1 cellular context compared by ENCODE assay signal in the genomic region with DNA sequence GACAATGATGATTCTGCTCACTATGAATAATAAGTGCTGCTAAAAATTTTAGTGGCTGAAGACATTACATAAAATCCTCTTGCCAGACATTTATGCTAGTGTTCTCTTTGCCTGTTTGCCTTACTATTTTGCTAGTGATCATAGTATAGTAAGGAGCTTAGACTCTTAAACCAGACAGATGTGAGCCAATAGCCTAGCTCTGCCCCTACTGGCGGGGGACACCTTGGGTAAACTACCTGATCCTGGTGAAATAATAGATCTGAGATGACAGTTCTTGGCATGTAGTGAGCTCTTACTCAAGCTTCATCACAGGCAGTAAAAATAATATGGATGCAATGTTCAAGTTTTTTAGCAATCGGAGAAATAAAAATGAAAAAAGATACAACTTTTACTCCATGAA.
TF ChIP-seq lines count a peak whose summit lies in the region.

No MANE protein-coding gene starts in this region.

TF ChIP-seq in WTC11, 78 proteins besides CTCF, POLR2A, EP300 and RAD21 (continued from another document):
- TF ChIP-seq ZNF425 (CRISPR knock-in tag; conservative IDR thresholded peaks at IDR 0.05) = no peak
- no peak for TF ChIP-seq TCF7 (CRISPR knock-in tag; IDR thresholded peaks at IDR 0.05; ENCODE audit: low read depth)
- TF ChIP-seq HMGXB4 (CRISPR knock-in tag; IDR thresholded peaks at IDR 0.05) = no peak
- no peak for TF ChIP-seq NR2C2 (CRISPR knock-in tag; IDR thresholded peaks at IDR 0.05)
- TF ChIP-seq ESRRA (CRISPR knock-in tag; IDR thresholded peaks at IDR 0.05; ENCODE audit: borderline replicate concordance) = no peak
- no peak for TF ChIP-seq ZNF317 (CRISPR knock-in tag; IDR thresholded peaks at IDR 0.05; ENCODE audit: borderline replicate concordance, low read depth)
- no peak for TF ChIP-seq SOX15 (CRISPR knock-in tag; IDR thresholded peaks at IDR 0.05)
- TF ChIP-seq PRRX2 (CRISPR knock-in tag; IDR thresholded peaks at IDR 0.05) = no peak
- TF ChIP-seq, protein P1, sequence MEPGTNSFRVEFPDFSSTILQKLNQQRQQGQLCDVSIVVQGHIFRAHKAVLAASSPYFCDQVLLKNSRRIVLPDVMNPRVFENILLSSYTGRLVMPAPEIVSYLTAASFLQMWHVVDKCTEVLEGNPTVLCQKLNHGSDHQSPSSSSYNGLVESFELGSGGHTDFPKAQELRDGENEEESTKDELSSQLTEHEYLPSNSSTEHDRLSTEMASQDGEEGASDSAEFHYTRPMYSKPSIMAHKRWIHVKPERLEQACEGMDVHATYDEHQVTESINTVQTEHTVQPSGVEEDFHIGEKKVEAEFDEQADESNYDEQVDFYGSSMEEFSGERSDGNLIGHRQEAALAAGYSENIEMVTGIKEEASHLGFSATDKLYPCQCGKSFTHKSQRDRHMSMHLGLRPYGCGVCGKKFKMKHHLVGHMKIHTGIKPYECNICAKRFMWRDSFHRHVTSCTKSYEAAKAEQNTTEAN (CRISPR knock-in tag; IDR thresholded peaks at IDR 0.05) = no peak
- TF ChIP-seq, protein P2, sequence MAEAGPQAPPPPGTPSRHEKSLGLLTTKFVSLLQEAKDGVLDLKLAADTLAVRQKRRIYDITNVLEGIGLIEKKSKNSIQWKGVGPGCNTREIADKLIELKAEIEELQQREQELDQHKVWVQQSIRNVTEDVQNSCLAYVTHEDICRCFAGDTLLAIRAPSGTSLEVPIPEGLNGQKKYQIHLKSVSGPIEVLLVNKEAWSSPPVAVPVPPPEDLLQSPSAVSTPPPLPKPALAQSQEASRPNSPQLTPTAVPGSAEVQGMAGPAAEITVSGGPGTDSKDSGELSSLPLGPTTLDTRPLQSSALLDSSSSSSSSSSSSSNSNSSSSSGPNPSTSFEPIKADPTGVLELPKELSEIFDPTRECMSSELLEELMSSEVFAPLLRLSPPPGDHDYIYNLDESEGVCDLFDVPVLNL (CRISPR knock-in tag; IDR thresholded peaks at IDR 0.05; ENCODE audit: borderline replicate concordance, low read depth) = no peak
- TF ChIP-seq MYBL2 (CRISPR knock-in tag; IDR thresholded peaks at IDR 0.05) = no peak
